In the genomic region with DNA sequence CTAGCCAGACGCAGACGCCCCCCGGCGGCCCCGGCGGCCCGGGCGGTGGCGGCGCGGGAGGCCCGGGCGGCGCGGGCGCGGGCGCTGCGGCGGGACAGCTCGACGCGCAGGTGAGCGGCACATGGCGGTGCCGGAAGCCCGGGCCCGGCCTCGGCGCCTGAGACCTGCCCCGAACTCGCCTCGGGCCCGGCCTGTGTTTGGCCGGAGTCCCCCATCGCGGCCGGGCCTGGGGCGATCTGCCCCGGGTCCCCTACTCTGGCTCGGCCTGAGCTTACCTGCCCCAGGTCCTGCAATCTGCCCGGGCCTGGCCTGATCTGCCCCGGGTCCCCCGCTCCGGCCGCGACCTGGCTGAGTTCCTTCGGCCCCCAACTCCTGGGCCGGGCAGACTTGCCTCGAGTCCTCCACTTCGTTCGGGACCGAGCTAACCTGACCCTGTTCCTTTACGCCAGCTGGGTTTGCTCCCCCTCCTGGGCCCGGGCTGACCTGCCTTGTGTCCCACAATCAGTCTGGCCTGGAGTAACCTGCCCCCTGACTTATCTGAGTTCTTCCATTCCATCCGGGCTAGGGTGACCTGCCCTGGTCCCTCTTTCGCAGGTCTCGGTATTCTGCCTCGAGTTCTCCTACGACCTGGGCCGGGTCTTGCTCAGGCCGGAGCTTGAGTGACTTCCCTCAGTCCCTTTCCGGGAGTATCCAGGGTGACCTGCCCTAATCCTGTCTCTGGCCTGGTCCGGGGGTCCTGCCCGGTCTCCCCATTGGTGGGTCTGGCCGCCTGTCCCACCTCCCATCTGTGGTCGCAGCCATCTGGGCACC, we compare ENCODE assay signal across 1 cellular context.
TF ChIP-seq lines count a peak whose summit lies in the region.

No MANE protein-coding gene starts in this region.

TF ChIP-seq in K562, 482 proteins besides CTCF, POLR2A, EP300 and RAD21 (continued from another document and continues in another):
- TF ChIP-seq RNF219 (CRISPR knock-in tag; IDR thresholded peaks at IDR 0.05) (no peak), TCF3 (CRISPR knock-in tag; IDR thresholded peaks at IDR 0.05) (0 out of 2 replicates have a peak, but pooled peaks have one; percentile 34), SP2 (IDR thresholded peaks at IDR 0.05; ENCODE audit: extremely low read depth, low read depth, low read length, poor library complexity, severe bottlenecking) (no peak), ZBTB8A (IDR thresholded peaks at IDR 0.05; ENCODE audit: partially characterized antibody) (no peak), KLF13 (tag; IDR thresholded peaks at IDR 0.05; ENCODE audit: borderline replicate concordance, low read depth) (0 out of 2 replicates have a peak, but pooled peaks have one; percentile 14), KAT7 (CRISPR knock-in tag; IDR thresholded peaks at IDR 0.05; ENCODE audit: borderline replicate concordance) (0 out of 2 replicates have a peak, but pooled peaks have one; percentile 92), E2F6 (IDR thresholded peaks at IDR 0.05; ENCODE audit: borderline replicate concordance in 1 of 2, extremely low read depth in 1 of 2, insufficient read depth in 1 of 2, insufficient read length in 1 of 2, low read depth in 1 of 2, low read length in 1 of 2, poor library complexity in 1 of 2, severe bottlenecking in 1 of 2) (peak; percentile 60 to 92), MCM7 (IDR thresholded peaks at IDR 0.05) (no peak)
- TF ChIP-seq, protein P1, sequence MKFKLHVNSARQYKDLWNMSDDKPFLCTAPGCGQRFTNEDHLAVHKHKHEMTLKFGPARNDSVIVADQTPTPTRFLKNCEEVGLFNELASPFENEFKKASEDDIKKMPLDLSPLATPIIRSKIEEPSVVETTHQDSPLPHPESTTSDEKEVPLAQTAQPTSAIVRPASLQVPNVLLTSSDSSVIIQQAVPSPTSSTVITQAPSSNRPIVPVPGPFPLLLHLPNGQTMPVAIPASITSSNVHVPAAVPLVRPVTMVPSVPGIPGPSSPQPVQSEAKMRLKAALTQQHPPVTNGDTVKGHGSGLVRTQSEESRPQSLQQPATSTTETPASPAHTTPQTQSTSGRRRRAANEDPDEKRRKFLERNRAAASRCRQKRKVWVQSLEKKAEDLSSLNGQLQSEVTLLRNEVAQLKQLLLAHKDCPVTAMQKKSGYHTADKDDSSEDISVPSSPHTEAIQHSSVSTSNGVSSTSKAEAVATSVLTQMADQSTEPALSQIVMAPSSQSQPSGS (CRISPR knock-in tag; IDR thresholded peaks at IDR 0.05): no peak
- TF ChIP-seq, protein P2, sequence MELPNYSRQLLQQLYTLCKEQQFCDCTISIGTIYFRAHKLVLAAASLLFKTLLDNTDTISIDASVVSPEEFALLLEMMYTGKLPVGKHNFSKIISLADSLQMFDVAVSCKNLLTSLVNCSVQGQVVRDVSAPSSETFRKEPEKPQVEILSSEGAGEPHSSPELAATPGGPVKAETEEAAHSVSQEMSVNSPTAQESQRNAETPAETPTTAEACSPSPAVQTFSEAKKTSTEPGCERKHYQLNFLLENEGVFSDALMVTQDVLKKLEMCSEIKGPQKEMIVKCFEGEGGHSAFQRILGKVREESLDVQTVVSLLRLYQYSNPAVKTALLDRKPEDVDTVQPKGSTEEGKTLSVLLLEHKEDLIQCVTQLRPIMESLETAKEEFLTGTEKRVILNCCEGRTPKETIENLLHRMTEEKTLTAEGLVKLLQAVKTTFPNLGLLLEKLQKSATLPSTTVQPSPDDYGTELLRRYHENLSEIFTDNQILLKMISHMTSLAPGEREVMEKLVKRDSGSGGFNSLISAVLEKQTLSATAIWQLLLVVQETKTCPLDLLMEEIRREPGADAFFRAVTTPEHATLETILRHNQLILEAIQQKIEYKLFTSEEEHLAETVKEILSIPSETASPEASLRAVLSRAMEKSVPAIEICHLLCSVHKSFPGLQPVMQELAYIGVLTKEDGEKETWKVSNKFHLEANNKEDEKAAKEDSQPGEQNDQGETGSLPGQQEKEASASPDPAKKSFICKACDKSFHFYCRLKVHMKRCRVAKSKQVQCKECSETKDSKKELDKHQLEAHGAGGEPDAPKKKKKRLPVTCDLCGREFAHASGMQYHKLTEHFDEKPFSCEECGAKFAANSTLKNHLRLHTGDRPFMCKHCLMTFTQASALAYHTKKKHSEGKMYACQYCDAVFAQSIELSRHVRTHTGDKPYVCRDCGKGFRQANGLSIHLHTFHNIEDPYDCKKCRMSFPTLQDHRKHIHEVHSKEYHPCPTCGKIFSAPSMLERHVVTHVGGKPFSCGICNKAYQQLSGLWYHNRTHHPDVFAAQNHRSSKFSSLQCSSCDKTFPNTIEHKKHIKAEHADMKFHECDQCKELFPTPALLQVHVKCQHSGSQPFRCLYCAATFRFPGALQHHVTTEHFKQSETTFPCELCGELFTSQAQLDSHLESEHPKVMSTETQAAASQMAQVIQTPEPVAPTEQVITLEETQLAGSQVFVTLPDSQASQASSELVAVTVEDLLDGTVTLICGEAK (IDR thresholded peaks at IDR 0.05): 0 out of 2 replicates have a peak, but pooled peaks have one; percentile 33
- TF ChIP-seq, protein P2 (CRISPR knock-in tag; IDR thresholded peaks at IDR 0.05): no peak
- TF ChIP-seq, protein P3, sequence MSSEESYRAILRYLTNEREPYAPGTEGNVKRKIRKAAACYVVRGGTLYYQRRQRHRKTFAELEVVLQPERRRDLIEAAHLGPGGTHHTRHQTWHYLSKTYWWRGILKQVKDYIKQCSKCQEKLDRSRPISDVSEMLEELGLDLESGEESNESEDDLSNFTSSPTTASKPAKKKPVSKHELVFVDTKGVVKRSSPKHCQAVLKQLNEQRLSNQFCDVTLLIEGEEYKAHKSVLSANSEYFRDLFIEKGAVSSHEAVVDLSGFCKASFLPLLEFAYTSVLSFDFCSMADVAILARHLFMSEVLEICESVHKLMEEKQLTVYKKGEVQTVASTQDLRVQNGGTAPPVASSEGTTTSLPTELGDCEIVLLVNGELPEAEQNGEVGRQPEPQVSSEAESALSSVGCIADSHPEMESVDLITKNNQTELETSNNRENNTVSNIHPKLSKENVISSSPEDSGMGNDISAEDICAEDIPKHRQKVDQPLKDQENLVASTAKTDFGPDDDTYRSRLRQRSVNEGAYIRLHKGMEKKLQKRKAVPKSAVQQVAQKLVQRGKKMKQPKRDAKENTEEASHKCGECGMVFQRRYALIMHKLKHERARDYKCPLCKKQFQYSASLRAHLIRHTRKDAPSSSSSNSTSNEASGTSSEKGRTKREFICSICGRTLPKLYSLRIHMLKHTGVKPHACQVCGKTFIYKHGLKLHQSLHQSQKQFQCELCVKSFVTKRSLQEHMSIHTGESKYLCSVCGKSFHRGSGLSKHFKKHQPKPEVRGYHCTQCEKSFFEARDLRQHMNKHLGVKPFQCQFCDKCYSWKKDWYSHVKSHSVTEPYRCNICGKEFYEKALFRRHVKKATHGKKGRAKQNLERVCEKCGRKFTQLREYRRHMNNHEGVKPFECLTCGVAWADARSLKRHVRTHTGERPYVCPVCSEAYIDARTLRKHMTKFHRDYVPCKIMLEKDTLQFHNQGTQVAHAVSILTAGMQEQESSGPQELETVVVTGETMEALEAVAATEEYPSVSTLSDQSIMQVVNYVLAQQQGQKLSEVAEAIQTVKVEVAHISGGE (CRISPR knock-in tag; IDR thresholded peaks at IDR 0.05): no peak; a peak in 2 of 6 replicates
- TF ChIP-seq, protein P4, sequence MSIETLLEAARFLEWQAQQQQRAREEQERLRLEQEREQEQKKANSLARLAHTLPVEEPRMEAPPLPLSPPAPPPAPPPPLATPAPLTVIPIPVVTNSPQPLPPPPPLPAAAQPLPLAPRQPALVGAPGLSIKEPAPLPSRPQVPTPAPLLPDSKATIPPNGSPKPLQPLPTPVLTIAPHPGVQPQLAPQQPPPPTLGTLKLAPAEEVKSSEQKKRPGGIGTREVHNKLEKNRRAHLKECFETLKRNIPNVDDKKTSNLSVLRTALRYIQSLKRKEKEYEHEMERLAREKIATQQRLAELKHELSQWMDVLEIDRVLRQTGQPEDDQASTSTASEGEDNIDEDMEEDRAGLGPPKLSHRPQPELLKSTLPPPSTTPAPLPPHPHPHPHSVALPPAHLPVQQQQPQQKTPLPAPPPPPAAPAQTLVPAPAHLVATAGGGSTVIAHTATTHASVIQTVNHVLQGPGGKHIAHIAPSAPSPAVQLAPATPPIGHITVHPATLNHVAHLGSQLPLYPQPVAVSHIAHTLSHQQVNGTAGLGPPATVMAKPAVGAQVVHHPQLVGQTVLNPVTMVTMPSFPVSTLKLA (conservative IDR thresholded peaks at IDR 0.05): no peak
